In genomic region chr16:67546091-67546501, GRCh38 we compare ENCODE assay signal across 12 cellular contexts. TPM values are rescaled to one million over a fixed set of nuclear protein-coding genes. Genes with fewer than 3 reads are reported as not detected.
DNase-seq lines count a peak whose midpoint lies in the region; ATAC-seq and TF ChIP-seq lines count a peak whose summit lies in the region.
"Had no signal": no experiment of that assay in that cellular context is flagged by ENCODE, and none has a peak within 500 bp of the region (broad histone marks: within the 10 kb centered on the region; RNA-seq: fewer than 3 reads in every experiment).

No MANE protein-coding gene starts in this region.

- H3K27ac Mint-ChIP-seq in Calu3 (ENCODE audit: unreplicated experiment) = no peak overlapping the region
- peak overlapping the region in 1 of 2 donors; percentile 92 for H3K27ac Mint-ChIP-seq in effector memory CD8-positive, alpha-beta T cell

- H3K4me3 ChIP-seq in Panc1 (ENCODE audit: low read depth in 2 of 2, low read length in 2 of 2) = no peak overlapping the region
- no peak overlapping the region for H3K4me3 ChIP-seq in skeletal muscle tissue (ENCODE audit: low read length in 3 of 3)

- H3K27ac ChIP-seq in Panc1 (ENCODE audit: low read length) (no peak overlapping the region), skeletal muscle tissue (ENCODE audit: low read depth, low read length) (peak overlapping the region; percentile 17)
- H3K27ac ChIP-seq: epithelial cell of prostate had no signal

- DNase-seq in Calu3 (no peak), Panc1 (ENCODE audit: low read depth, low spot score) (no peak), epidermal melanocyte (ENCODE audit: insufficient read length, low spot score) (peak; percentile 9)
- DNase-seq in effector memory CD8-positive, alpha-beta T cell = no peak
- no peak for DNase-seq in stimulated activated naive CD4-positive, alpha-beta T cell (lab: John Stamatoyannopoulos, UW)
- DNase-seq: NCI-H1105 treated with DMSO at 0.1 percent for 48 hours; NCI-H510A treated with DMSO at 0.1 percent for 48 hours; RPMI8226; stimulated activated CD4-positive, alpha-beta T cell treated with anti-CD3 and anti-CD28 coated beads, Interleukin-4, amount 100 ng/mL, for 4 hours had no signal

- ATAC-seq in Panc1 (no peak), GM19395 (IDR thresholded peaks at IDR 0.05; ENCODE audit: unreplicated experiment) (no peak)
- no peak for ATAC-seq in effector memory CD8-positive, alpha-beta T cell (replicated peaks)

- H3K4me1 Mint-ChIP-seq in Calu3 (ENCODE audit: low read depth, unreplicated experiment) = peaks cover 22% of the 10 kb centered on the region
- H3K4me1 Mint-ChIP-seq in effector memory CD8-positive, alpha-beta T cell (ENCODE audit: low read depth in 2 of 2) = peaks cover 10 to 32% of the 10 kb centered on the region in 2 donors

- no peaks in the 10 kb centered on the region for H3K36me3 ChIP-seq in Panc1 (ENCODE audit: control insufficient read depth, insufficient read depth, low read length)
- H3K36me3 ChIP-seq in skeletal muscle tissue (ENCODE audit: control insufficient read depth in 3 of 3, insufficient read depth in 3 of 3, low read length in 3 of 3) = peaks cover 62 to 65% (median 63%) of the 10 kb centered on the region in 3 donors

- BruUV-seq in Calu3 (replicated peaks; lab: Mats Ljungman, UMichigan) = TSS peak; percentile 35
- TSS peak; percentile 88 for BruUV-seq in Panc1 (replicated peaks; lab: Mats Ljungman, UMichigan)

- POLR2A ChIA-PET in Panc1 (lab: Charles Lee) = interaction anchor here (0.6 kb wide), 1 partner anchor 13 kb away, joined by 9 read pairs; no protein-coding TSS in a partner anchor

- in situ Hi-C loops in Panc1 (cut with HindIII; ENCODE audit: low pct_unique_long_range_greater_than_20kb, low sequenced_read_pairs) = no loop called here

- peak overlapping the region in 1 of 3 donors; percentile 75 for H3K9ac ChIP-seq in skeletal muscle tissue (ENCODE audit: low read depth in 1 of 3, low read length in 3 of 3)

- no peaks in the 10 kb centered on the region for H3K27me3 Mint-ChIP-seq in Calu3 (ENCODE audit: unreplicated experiment)
- no peaks in the 10 kb centered on the region for H3K27me3 Mint-ChIP-seq in effector memory CD8-positive, alpha-beta T cell

- CTCF ChIA-PET in Calu3 (lab: Charles Lee) = interaction anchor here (1.4 to 2.1 kb wide), 2 partner anchors 10 to 98 kb away, joined by 13 to 14 read pairs; partner anchors contain the start of gene CARMIL2
- CTCF ChIA-PET in Panc1 (lab: Charles Lee) = no interaction called here

- intact Hi-C loops in Calu3 (cut with micrococcal nuclease; ENCODE audit: unreplicated experiment) (loop anchor here (5.0 kb wide), 1 partner anchor 121 kb away; the partner anchor contains the start of genes C16orf86 and ENKD1), Panc1 (cut with micrococcal nuclease; ENCODE audit: unreplicated experiment) (loop anchor here (10.0 kb wide), 1 partner anchor 99 kb away; the partner anchor contains the start of gene CARMIL2)

- TF ChIP-seq CTCF in Calu3 (IDR thresholded peaks at IDR 0.05; ENCODE audit: unreplicated experiment) (no peak), Panc1 (IDR thresholded peaks at IDR 0.05) (no peak)

- no peaks in the 10 kb centered on the region for H3K9me3 Mint-ChIP-seq in Calu3 (ENCODE audit: low read depth, unreplicated experiment)
- no peaks in the 10 kb centered on the region for H3K9me3 Mint-ChIP-seq in effector memory CD8-positive, alpha-beta T cell

- H3K36me3 Mint-ChIP-seq in Calu3 (ENCODE audit: insufficient read depth, unreplicated experiment) = peaks cover 67% of the 10 kb centered on the region
- peaks cover 39% of the 10 kb centered on the region for H3K36me3 Mint-ChIP-seq in effector memory CD8-positive, alpha-beta T cell (ENCODE audit: insufficient read depth)

- H3K27me3 ChIP-seq in Panc1 (ENCODE audit: control insufficient read depth, insufficient read depth, low read length) (no peaks in the 10 kb centered on the region), skeletal muscle tissue (ENCODE audit: control insufficient read depth in 3 of 3, insufficient read depth in 3 of 3, low read length in 3 of 3) (no peaks in the 10 kb centered on the region)

- no peak overlapping the region for H3K4me3 Mint-ChIP-seq in Calu3 (ENCODE audit: low read depth, unreplicated experiment)
- no peak overlapping the region for H3K4me3 Mint-ChIP-seq in effector memory CD8-positive, alpha-beta T cell

- H3K9me3 ChIP-seq in Panc1 (ENCODE audit: control insufficient read depth, insufficient read depth, low read depth, low read length) (no peaks in the 10 kb centered on the region), skeletal muscle tissue (ENCODE audit: control insufficient read depth in 3 of 3, low read length in 3 of 3) (no peaks in the 10 kb centered on the region)

- peaks cover 9% of the 10 kb centered on the region; the same call in 1 of the 2 replicates for H3K4me1 ChIP-seq in Panc1 (ENCODE audit: control insufficient read depth, insufficient read depth, low read length)
- H3K4me1 ChIP-seq in skeletal muscle tissue (ENCODE audit: control insufficient read depth in 3 of 3, insufficient read depth in 3 of 3, low read length in 3 of 3) = peaks cover 52 to 82% (median 72%) of the 10 kb centered on the region in 3 donors

RNA-seq across cellular contexts. Expression of gene CTCF, which starts 16.2 kb away (rescaled TPM):
- total RNA-seq in Calu3 (2022) (50.9 and 52.1 TPM in 2 replicates), Panc1 (2021; ENCODE audit: unreplicated experiment) (33.1 TPM), skeletal muscle tissue (31.3 TPM)
- polyA plus RNA-seq in Panc1 (2012; ENCODE audit: insufficient read length) = 25.5 TPM

RNA-seq across cellular contexts. Expression of gene RIPOR1, which starts 17.5 kb away (rescaled TPM):
- total RNA-seq in Calu3 (2022) (59.0 and 71.6 TPM in 2 replicates), Panc1 (2021; ENCODE audit: unreplicated experiment) (82.2 TPM), skeletal muscle tissue (30.8 TPM)
- 49.8 TPM for polyA plus RNA-seq in Panc1 (2012; ENCODE audit: insufficient read length)
